Comparison of ENCODE assay signal across 16 cellular contexts in genomic region chr16:1579214-1579613, GRCh38.
"Had no signal": no experiment of that assay in that cellular context is flagged by ENCODE, and none has a peak within 500 bp of the region (broad histone marks: within the 10 kb centered on the region; RNA-seq: fewer than 3 reads in every experiment).

No MANE protein-coding gene starts in this region.

- H3K9me3 Mint-ChIP-seq: activated T-helper 1 cell treated with anti-CD3 and anti-CD28 coated beads, Interleukin-12 subunit alpha, Interleukin-12 subunit beta, Interleukin-2, Interleukin-4 antibody, amounts not matched to agents 30 ng/mL and 10 ng/mL and 1 ng/mL, durations not matched to agents 14 hours and 24 hours and 36 hours; T-helper 1 cell treated with Interleukin-12 subunit alpha and Interleukin-12 subunit beta and Interleukin-4 antibody, amounts not matched to agents 30 μg/mL and 1 μg/mL, for 36 hours had no signal

- H3K4me3 ChIP-seq: coronary artery, esophagus muscularis mucosa, hepatocyte, tibial nerve had no signal

- H3K9me3 ChIP-seq: esophagus muscularis mucosa, tibial nerve had no signal

- DNase-seq: activated CD4-positive, CD25-positive, alpha-beta regulatory T cell treated with anti-CD3 and anti-CD28 coated beads, Interleukin-2, amount 50 U/mL, for 72 hours; activated naive CD4-positive, alpha-beta T cell; activated T-cell treated with anti-CD3 and anti-CD28 coated beads for 4 hours; aorta; brain microvascular endothelial cell; central memory CD4-positive, alpha-beta T cell; stimulated activated naive CD4-positive, alpha-beta T cell treated with Interleukin-2 at 50 U/mL for 16 hours; substantia nigra had no signal

- H3K27me3 Mint-ChIP-seq: memory B cell had no signal

- H3K27ac ChIP-seq: brain microvascular endothelial cell, coronary artery, esophagus muscularis mucosa, hepatocyte, tibial nerve, VCaP had no signal

- H3K27ac Mint-ChIP-seq: activated T-helper 1 cell treated with anti-CD3 and anti-CD28 coated beads, Interleukin-12 subunit alpha, Interleukin-12 subunit beta, Interleukin-2, Interleukin-4 antibody, amounts not matched to agents 30 ng/mL and 10 ng/mL and 1 ng/mL, durations not matched to agents 14 hours and 24 hours and 36 hours; memory B cell; T-helper 1 cell treated with Interleukin-12 subunit alpha and Interleukin-12 subunit beta and Interleukin-4 antibody, amounts not matched to agents 30 μg/mL and 1 μg/mL, for 36 hours had no signal

- H3K4me1 ChIP-seq: esophagus muscularis mucosa, tibial nerve had no signal

- H3K4me3 Mint-ChIP-seq: activated T-helper 1 cell treated with anti-CD3 and anti-CD28 coated beads, Interleukin-12 subunit alpha, Interleukin-12 subunit beta, Interleukin-2, Interleukin-4 antibody, amounts not matched to agents 30 ng/mL and 10 ng/mL and 1 ng/mL, durations not matched to agents 14 hours and 24 hours and 36 hours; memory B cell; T-helper 1 cell treated with Interleukin-12 subunit alpha and Interleukin-12 subunit beta and Interleukin-4 antibody, amounts not matched to agents 30 μg/mL and 1 μg/mL, for 36 hours had no signal

- H3K27me3 ChIP-seq: brain microvascular endothelial cell, esophagus muscularis mucosa, hepatocyte, tibial nerve had no signal
